ENCODE assay signal across 1 cellular context in genomic region chr17:80845863-80846671, GRCh38.
TF ChIP-seq lines count a peak whose summit lies in the region.

No MANE protein-coding gene starts in this region.

TF ChIP-seq in H1, 55 proteins besides CTCF, POLR2A, EP300 and RAD21 (continued from another document):
- TF ChIP-seq MAFK (IDR thresholded peaks at IDR 0.05; ENCODE audit: low read depth, low read length), result no peak
